Comparison of ENCODE assay signal across 10 cellular contexts in the genomic region with DNA sequence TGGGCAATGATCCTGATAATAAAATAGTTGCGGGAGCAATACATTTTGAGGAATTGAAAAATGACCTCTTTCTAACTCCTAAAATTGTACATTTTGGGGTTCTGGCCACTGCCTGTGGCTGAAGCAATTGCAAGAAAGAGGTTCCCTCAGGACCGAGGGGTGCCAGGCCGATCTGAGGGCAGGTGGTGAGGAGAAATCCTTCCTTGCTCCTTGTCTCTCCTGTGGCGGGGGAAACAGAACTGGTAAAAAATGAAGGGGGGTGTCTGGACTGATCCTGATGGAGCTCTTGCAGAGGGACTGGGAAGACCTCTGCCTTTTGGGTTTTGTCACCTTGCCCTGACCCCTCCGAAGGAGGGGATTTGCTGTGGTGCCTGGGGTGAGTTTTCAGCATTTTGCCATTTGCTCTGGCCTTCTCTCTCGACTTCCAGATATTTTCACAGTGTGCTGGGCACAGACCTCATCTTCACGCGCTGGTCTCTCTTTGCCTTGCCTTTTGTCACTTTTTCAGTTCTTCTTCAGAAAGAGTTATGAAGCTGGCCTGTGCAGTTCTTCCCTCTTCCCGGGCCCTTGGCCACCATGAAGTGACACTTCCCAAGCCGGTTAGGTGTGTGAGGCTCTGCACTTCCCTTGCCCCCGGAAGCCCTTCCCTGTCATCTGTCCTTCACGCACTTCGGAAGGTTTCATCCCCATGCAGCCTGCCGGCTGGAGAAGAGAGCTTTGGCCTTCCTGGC. TPM values are rescaled to one million over a fixed set of nuclear protein-coding genes. Genes with fewer than 3 reads are reported as not detected.
DNase-seq lines count a peak whose midpoint lies in the region; ATAC-seq and TF ChIP-seq lines count a peak whose summit lies in the region.
"Had no signal": no experiment of that assay in that cellular context is flagged by ENCODE, and none has a peak within 500 bp of the region (broad histone marks: within the 10 kb centered on the region; RNA-seq: fewer than 3 reads in every experiment).

No MANE protein-coding gene starts in this region.

- peaks cover 45% of the 10 kb centered on the region for H4K20me1 ChIP-seq in hepatocyte (ENCODE audit: insufficient read depth, poor library complexity, severe bottlenecking)

- no peaks in the 10 kb centered on the region for H3K9me3 ChIP-seq in ascending aorta
- no peaks in the 10 kb centered on the region for H3K9me3 ChIP-seq in hepatocyte (ENCODE audit: low read depth)
- no peaks in the 10 kb centered on the region for H3K9me3 ChIP-seq in spleen

- no peaks in the 10 kb centered on the region for H3K9me2 ChIP-seq in hepatocyte (replicated peaks; ENCODE audit: insufficient read depth)

- H3K27me3 ChIP-seq in ascending aorta (no peaks in the 10 kb centered on the region), hepatocyte (peaks cover 100% of the 10 kb centered on the region), spleen (replicated peaks in 1 of 7) (peaks cover 0 to 50% (median 22%) of the 10 kb centered on the region in 7 donors)

- H2AFZ ChIP-seq in hepatocyte = no peak overlapping the region

- TF ChIP-seq CTCF in ascending aorta (IDR thresholded peaks at IDR 0.05) (no peak), hepatocyte (IDR thresholded peaks at IDR 0.05; ENCODE audit: poor library complexity) (no peak), spleen (IDR thresholded peaks at IDR 0.05 in 8 of 11, conservative IDR thresholded peaks at IDR 0.05 in 3 of 11) (no peak)

- TF ChIP-seq POLR2A in spleen (IDR thresholded peaks at IDR 0.05) = no peak

- H3K4me2 ChIP-seq in hepatocyte = no peak overlapping the region

- H3K27ac ChIP-seq in ascending aorta (peak overlapping the region; percentile 95 to 97), hepatocyte (peak overlapping the region; percentile 76), spleen (peak overlapping the region in 7 of 8 donors; percentile 64 to 91 (median 68))

- H3K4me3 ChIP-seq in ascending aorta (peak overlapping the region; percentile 36 to 56), hepatocyte (no peak overlapping the region), spleen (no peak overlapping the region)

- DNase-seq in ELF-1 (ENCODE audit: low read depth, low spot score) (peak; percentile 34), ascending aorta (ENCODE audit: low spot score in 2 of 2) (no peak), hepatocyte (ENCODE audit: low spot score) (no peak), spleen (no peak), ACHN (no peak), NCI-H2227 treated with DMSO at 0.1 percent for 48 hours (lab: John Stamatoyannopoulos, UW) (no peak), left lobe of liver (ENCODE audit: low spot score) (no peak)
- DNase-seq: activated CD8-positive, alpha-beta T cell treated with anti-CD3 and anti-CD28 coated beads, Interleukin-2, amount 10 ng/mL, durations not matched to agents 7 days and 5 days; NCI-H526 had no signal

- 45% methylated on average over 14 of the region's 14 CpGs for WGBS in hepatocyte (ENCODE audit: low lambda C conversion rate, missing lambda C conversion rate)
- WGBS in spleen, 5 donors = 62 to 82% (median 79%) methylated on average over 14 of the region's 14 CpGs

- intact Hi-C loops in ascending aorta (cut with DNase I) (loop anchor here (2.0 kb wide), 1 partner anchor 13 kb away; no protein-coding TSS in a partner anchor), spleen (cut with DNase I; ENCODE audit: low total_unique reads) (no loop called here)

- no peaks in the 10 kb centered on the region for H3K36me3 ChIP-seq in ascending aorta
- no peaks in the 10 kb centered on the region for H3K36me3 ChIP-seq in hepatocyte (replicated peaks; ENCODE audit: insufficient read depth, low read depth)
- H3K36me3 ChIP-seq in spleen = no peaks in the 10 kb centered on the region

- in situ Hi-C loops in ACHN (cut with HindIII; ENCODE audit: low pct_ligation_motif_present, low pct_unique_long_range_greater_than_20kb, low sequenced_read_pairs) = no loop called here

- H3K4me1 ChIP-seq in ascending aorta (peaks cover 9 to 62% of the 10 kb centered on the region in 2 donors), hepatocyte (ENCODE audit: insufficient read depth) (peaks cover 61% of the 10 kb centered on the region), spleen (peaks cover 25 to 93% (median 68%) of the 10 kb centered on the region in 6 donors)

- ATAC-seq in GM21367 (IDR thresholded peaks at IDR 0.05; ENCODE audit: unreplicated experiment) (no peak), left lobe of liver (no peak)
- ATAC-seq: activated CD8-positive, alpha-beta T cell treated with anti-CD3 and anti-CD28 coated beads, Interleukin-2, amount 10 ng/mL, durations not matched to agents 7 days and 5 days had no signal

- peaks cover 51% of the 10 kb centered on the region for H3K79me2 ChIP-seq in hepatocyte

RNA-seq across cellular contexts. Expression of a gene that starts 22.2 kb away (rescaled TPM):
- 76.5 TPM for total RNA-seq in ascending aorta
- total RNA-seq in hepatocyte = 3.8 and 12.8 TPM in 2 replicates
- 6.3 and 10.2 TPM in 2 replicates for polyA plus RNA-seq in hepatocyte
- 10 to 100 TPM; 12.3 to 41.4 (median 26.7) TPM for total RNA-seq in spleen
- 1 to 10 TPM; 1.1 to 7.7 (median 1.5) TPM for polyA plus RNA-seq in spleen
- total RNA-seq in left lobe of liver = 41.4 TPM

RNA-seq across cellular contexts. Expression of a gene that starts 48.1 kb away (rescaled TPM):
- not detected for total RNA-seq in ascending aorta
- 0.17 TPM in 1 of 2 replicates, not detected in the other for total RNA-seq in hepatocyte
- not detected in 2 replicates for polyA plus RNA-seq in hepatocyte
- total RNA-seq in spleen = not detected
- polyA plus RNA-seq in spleen = not detected
- not detected for total RNA-seq in left lobe of liver

Comparison
In these comparisons a context has a peak if more than half of its experiments do, and no peak if none do; other contexts are left out.
1. H3K4me3 ChIP-seq: peak in ascending aorta (2 of 2); none in hepatocyte (single experiment) and spleen (0 of 8).
2. Peak in every context shown above with its lines, with median percentiles within 50 percentile points of each other: H3K27ac ChIP-seq.